ENCODE assay signal across 1 cellular context in the genomic region with DNA sequence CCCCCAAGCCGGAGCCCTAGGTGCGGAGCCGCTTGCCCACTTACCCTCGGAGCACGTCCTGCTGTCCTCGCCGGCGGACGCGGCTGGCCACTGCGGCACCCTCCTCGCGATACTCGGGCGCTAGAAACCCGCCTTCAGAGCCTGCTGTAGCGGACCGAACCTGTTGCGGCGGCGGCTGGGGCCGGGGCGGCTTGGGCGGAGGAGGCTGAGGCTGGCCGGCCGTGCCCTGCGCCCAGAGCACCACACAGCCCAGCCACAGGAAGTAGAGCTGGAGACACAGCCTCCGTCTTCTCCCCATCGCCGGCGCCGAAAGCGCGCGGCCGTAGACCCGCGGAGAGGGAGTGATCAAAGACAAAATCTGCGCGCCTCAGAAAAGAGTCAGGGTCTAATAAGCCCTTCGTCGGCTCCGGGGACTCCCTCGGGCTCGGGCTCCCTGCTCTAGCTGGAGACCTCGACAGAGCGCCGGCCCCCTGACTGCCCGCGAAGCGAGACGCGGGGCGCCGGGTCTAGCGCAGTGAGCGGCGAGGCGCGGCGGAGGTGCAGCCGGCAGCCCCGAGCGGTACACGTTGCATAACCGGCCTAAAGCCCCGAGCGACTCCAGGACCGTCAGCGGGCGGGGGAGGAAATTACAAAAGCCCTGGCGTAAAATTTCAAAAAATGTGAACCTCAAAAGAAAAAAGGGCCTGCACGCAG.
TF ChIP-seq lines count a peak whose summit lies in the region.

No MANE protein-coding gene starts in this region.

TF ChIP-seq in HEK293, 187 proteins besides CTCF, POLR2A, EP300 and RAD21 (continued from another document):
- TF ChIP-seq, protein P1, sequence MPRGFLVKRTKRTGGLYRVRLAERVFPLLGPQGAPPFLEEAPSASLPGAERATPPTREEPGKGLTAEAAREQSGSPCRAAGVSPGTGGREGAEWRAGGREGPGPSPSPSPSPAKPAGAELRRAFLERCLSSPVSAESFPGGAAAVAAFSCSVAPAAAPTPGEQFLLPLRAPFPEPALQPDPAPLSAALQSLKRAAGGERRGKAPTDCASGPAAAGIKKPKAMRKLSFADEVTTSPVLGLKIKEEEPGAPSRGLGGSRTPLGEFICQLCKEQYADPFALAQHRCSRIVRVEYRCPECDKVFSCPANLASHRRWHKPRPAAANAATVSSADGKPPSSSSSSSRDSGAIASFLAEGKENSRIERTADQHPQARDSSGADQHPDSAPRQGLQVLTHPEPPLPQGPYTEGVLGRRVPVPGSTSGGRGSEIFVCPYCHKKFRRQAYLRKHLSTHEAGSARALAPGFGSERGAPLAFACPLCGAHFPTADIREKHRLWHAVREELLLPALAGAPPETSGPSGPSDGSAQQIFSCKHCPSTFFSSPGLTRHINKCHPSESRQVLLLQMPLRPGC (tag by site-specific recombination; IDR thresholded peaks at IDR 0.05): no peak
- no peak for TF ChIP-seq ZNF843 (tag by site-specific recombination; IDR thresholded peaks at IDR 0.05)
